Comparison of ENCODE assay signal across 8 cellular contexts in genomic region chr7:139360210-139360947, GRCh38. TPM values are rescaled to one million over a fixed set of nuclear protein-coding genes. Genes with fewer than 3 reads are reported as not detected.
DNase-seq lines count a peak whose midpoint lies in the region; ATAC-seq and TF ChIP-seq lines count a peak whose summit lies in the region.

No MANE protein-coding gene starts in this region.

- TF ChIP-seq CTCF in left ventricle myocardium inferior (IDR thresholded peaks at IDR 0.05; ENCODE audit: borderline replicate concordance) (no peak), progenitor cell of endocrine pancreas (IDR thresholded peaks at IDR 0.05; ENCODE audit: unreplicated experiment) (no peak), upper lobe of right lung (IDR thresholded peaks at IDR 0.05) (no peak)

- no peaks in the 10 kb centered on the region for H3K27me3 Mint-ChIP-seq in T-helper 1 cell treated with Interleukin-12 subunit alpha and Interleukin-12 subunit beta and Interleukin-4 antibody, amounts not matched to agents 30 μg/mL and 1 μg/mL, for 36 hours (ENCODE audit: low read depth)
- no peaks in the 10 kb centered on the region for H3K27me3 Mint-ChIP-seq in progenitor cell of endocrine pancreas

- H3K4me3 Mint-ChIP-seq in T-helper 1 cell treated with Interleukin-12 subunit alpha and Interleukin-12 subunit beta and Interleukin-4 antibody, amounts not matched to agents 30 μg/mL and 1 μg/mL, for 36 hours = peak overlapping the region; percentile 95
- H3K4me3 Mint-ChIP-seq in progenitor cell of endocrine pancreas (ENCODE audit: low read depth) = peak overlapping the region; percentile 97

- intact Hi-C loops in left ventricle myocardium inferior (cut with micrococcal nuclease) = no loop called here
- intact Hi-C loops in upper lobe of right lung (cut with DNase I) = no loop called here

- peak overlapping the region; percentile 100 for H3K27ac Mint-ChIP-seq in T-helper 1 cell treated with Interleukin-12 subunit alpha and Interleukin-12 subunit beta and Interleukin-4 antibody, amounts not matched to agents 30 μg/mL and 1 μg/mL, for 36 hours
- peak overlapping the region; percentile 99 for H3K27ac Mint-ChIP-seq in progenitor cell of endocrine pancreas

- H3K36me3 Mint-ChIP-seq in T-helper 1 cell treated with Interleukin-12 subunit alpha and Interleukin-12 subunit beta and Interleukin-4 antibody, amounts not matched to agents 30 μg/mL and 1 μg/mL, for 36 hours (ENCODE audit: low read depth) = peaks cover 12% of the 10 kb centered on the region
- peaks cover 14% of the 10 kb centered on the region for H3K36me3 Mint-ChIP-seq in progenitor cell of endocrine pancreas (ENCODE audit: insufficient read depth)

- H3K9me3 ChIP-seq in left ventricle myocardium inferior (replicated peaks) (no peaks in the 10 kb centered on the region), upper lobe of right lung (no peaks in the 10 kb centered on the region)

- no peaks in the 10 kb centered on the region for H3K27me3 ChIP-seq in left ventricle myocardium inferior (ENCODE audit: low read depth)
- no peaks in the 10 kb centered on the region for H3K27me3 ChIP-seq in upper lobe of right lung

- H3K36me3 ChIP-seq in left ventricle myocardium inferior (peaks cover 6% of the 10 kb centered on the region), upper lobe of right lung (peaks cover 17% of the 10 kb centered on the region)

- DNase-seq in NCI-H1694 (lab: John Stamatoyannopoulos, UW) = peak; percentile 96
- DNase-seq in amygdala (lab: John Stamatoyannopoulos, UW) = peak; percentile 71 to 98 (median 94)
- peak; percentile 97 for DNase-seq in left ventricle myocardium inferior
- peak; percentile 99 for DNase-seq in progenitor cell of endocrine pancreas (ENCODE audit: low spot score, unreplicated experiment)
- DNase-seq in upper lobe of right lung = peak; percentile 98

- peaks cover 33% of the 10 kb centered on the region for H3K4me1 Mint-ChIP-seq in T-helper 1 cell treated with Interleukin-12 subunit alpha and Interleukin-12 subunit beta and Interleukin-4 antibody, amounts not matched to agents 30 μg/mL and 1 μg/mL, for 36 hours (ENCODE audit: low read depth)
- H3K4me1 Mint-ChIP-seq in progenitor cell of endocrine pancreas (ENCODE audit: low read depth) = peaks cover 23% of the 10 kb centered on the region

- H3K4me3 ChIP-seq in left ventricle myocardium inferior (peak overlapping the region; percentile 93), upper lobe of right lung (peak overlapping the region; percentile 86)

- H3K4me1 ChIP-seq in left ventricle myocardium inferior = peaks cover 69% of the 10 kb centered on the region
- peaks cover 25% of the 10 kb centered on the region for H3K4me1 ChIP-seq in upper lobe of right lung

- ATAC-seq in GM18498 (IDR thresholded peaks at IDR 0.05; ENCODE audit: unreplicated experiment) (peak; percentile 70), HG02884 (IDR thresholded peaks at IDR 0.05; ENCODE audit: unreplicated experiment) (peak; percentile 65), upper lobe of right lung (peak; percentile 90)

- no peaks in the 10 kb centered on the region for H3K9me3 Mint-ChIP-seq in T-helper 1 cell treated with Interleukin-12 subunit alpha and Interleukin-12 subunit beta and Interleukin-4 antibody, amounts not matched to agents 30 μg/mL and 1 μg/mL, for 36 hours
- no peaks in the 10 kb centered on the region for H3K9me3 Mint-ChIP-seq in progenitor cell of endocrine pancreas (ENCODE audit: low read depth)

- H3K27ac ChIP-seq in left ventricle myocardium inferior (replicated peaks) = peak overlapping the region; percentile 100
- peak overlapping the region; percentile 99 for H3K27ac ChIP-seq in upper lobe of right lung

RNA-seq across cellular contexts. Expression of gene LUC7L2, which starts 0.7 kb away (rescaled TPM):
- total RNA-seq in left ventricle myocardium inferior (45.2 TPM), progenitor cell of endocrine pancreas (90.9 and 94.7 TPM in 2 replicates), upper lobe of right lung (79.5 TPM)

RNA-seq across cellular contexts. Expression of gene FMC1, which starts 19.2 kb away (rescaled TPM):
- total RNA-seq in left ventricle myocardium inferior = 49.0 TPM
- total RNA-seq in progenitor cell of endocrine pancreas = 17.9 and 18.6 TPM in 2 replicates
- 11.4 TPM for total RNA-seq in upper lobe of right lung

Comparison
In these comparisons a context has a peak if more than half of its experiments do, and no peak if none do; other contexts are left out.
1. Peak in every context shown above with its lines: DNase-seq, ATAC-seq, H3K4me3 ChIP-seq and H3K27ac ChIP-seq.